Comparison of ENCODE assay signal across 11 cellular contexts in the genomic region with DNA sequence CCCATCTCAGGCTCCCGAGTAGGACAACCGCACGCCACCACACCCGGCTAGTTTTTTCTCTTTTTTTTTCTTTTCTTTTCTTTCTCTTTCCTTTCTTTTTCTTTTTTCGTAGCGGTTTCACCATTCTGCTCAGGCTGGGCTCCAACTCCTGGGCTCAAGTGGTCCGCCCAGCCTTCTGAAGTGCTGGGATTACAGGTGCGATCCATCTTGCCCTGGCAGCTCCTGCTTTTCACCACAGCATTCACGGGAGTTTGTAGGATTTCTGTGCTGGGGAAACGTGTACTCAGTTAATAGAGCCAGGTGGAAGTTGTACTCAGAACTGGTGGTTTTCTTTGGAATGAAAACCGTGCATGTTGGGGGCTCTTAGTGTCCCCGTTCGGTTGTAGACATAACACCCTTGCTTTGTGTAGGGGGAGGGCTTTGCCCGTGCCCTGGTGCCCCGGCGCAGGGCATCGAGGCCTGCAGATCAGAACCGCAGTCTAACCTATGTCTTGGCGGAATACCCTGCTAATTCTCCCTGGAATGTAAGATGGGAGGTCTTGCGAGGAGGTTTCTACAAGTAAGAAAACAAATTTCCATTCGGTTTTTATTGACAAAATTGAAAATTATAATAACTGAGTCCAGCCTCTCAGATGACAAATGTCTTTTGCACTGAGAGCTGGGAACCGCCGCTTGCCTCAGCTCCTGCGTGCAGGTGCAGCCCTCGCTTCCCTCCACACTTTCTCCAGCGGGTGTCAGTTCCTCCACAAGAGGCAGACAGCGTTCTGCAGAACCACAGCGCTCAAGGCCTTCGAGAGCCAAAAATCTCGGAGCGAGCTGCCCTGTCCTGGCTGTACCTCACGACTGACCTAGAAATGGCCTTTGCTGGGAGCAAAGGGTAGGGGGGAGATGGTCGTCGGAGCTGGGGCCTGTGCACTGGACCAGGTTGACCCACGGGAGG. TPM values are rescaled to one million over a fixed set of nuclear protein-coding genes. Genes with fewer than 3 reads are reported as not detected.
DNase-seq lines count a peak whose midpoint lies in the region; ATAC-seq and TF ChIP-seq lines count a peak whose summit lies in the region.
"Not testable (repeated sequence)": the region's sequence is repeated elsewhere in the genome, so short reads cannot be mapped to it uniquely, and the experiment has no call there.
"Had no signal": no experiment of that assay in that cellular context is flagged by ENCODE, and none has a peak within 500 bp of the region (broad histone marks: within the 10 kb centered on the region; RNA-seq: fewer than 3 reads in every experiment).

No MANE protein-coding gene starts in this region.

- POLR2A ChIA-PET in OCI-LY7 (lab: Charles Lee): not testable (repeated sequence)

- not testable (repeated sequence) for H3K9me2 ChIP-seq in OCI-LY7 (ENCODE audit: insufficient read depth, low read length)

- peak overlapping the region; percentile 64; the same call in 1 of the 2 replicates for H3K4me2 ChIP-seq in OCI-LY7 (ENCODE audit: low read length)
- H3K4me2 ChIP-seq in smooth muscle cell: not testable (repeated sequence)

- peak overlapping the region; percentile 90 to 98 (median 97) for H3K27ac Mint-ChIP-seq in CD14-positive monocyte
- H3K27ac Mint-ChIP-seq in central memory CD8-positive, alpha-beta T cell (ENCODE audit: low read depth): peak overlapping the region; percentile 99

- H3K36me3 ChIP-seq in OCI-LY7 (ENCODE audit: insufficient read depth, low read length); left lung; smooth muscle cell (ENCODE audit: low read depth): not testable (repeated sequence)

- CTCF ChIA-PET in OCI-LY7 (lab: Charles Lee; ENCODE audit: unreplicated experiment): not testable (repeated sequence)

- not testable (repeated sequence) for BruUV-seq in OCI-LY7 (replicated peaks; lab: Mats Ljungman, UMichigan)

- not testable (repeated sequence) for DNase-seq in CD14-positive monocyte (ENCODE audit: low spot score); OCI-LY7 (ENCODE audit: low spot score); central memory CD8-positive, alpha-beta T cell (ENCODE audit: low spot score in 2 of 2); left lung; smooth muscle cell (lab: John Stamatoyannopoulos, UW; ENCODE audit: unreplicated experiment)
- peak; percentile 32 for DNase-seq in activated T-cell treated with anti-CD3 and anti-CD28 coated beads, Interleukin-2, amount 50 U/mL, for 1 hour

- not testable (repeated sequence) for H3F3A ChIP-seq in smooth muscle cell (ENCODE audit: low read depth)

- not testable (repeated sequence) for H2AFZ ChIP-seq in OCI-LY7 (ENCODE audit: low read length); smooth muscle cell (ENCODE audit: low read depth)

- H3K4me1 ChIP-seq in OCI-LY7 (ENCODE audit: insufficient read depth, low read length, poor library complexity, severe bottlenecking); left lung; smooth muscle cell (ENCODE audit: low read depth): not testable (repeated sequence)

- H3K4me3 ChIP-seq in OCI-LY7 (ENCODE audit: low read depth, low read length, poor library complexity, severe bottlenecking) (peak overlapping the region; percentile 65), left lung (peak overlapping the region in 1 of 2 donors; percentile 39), smooth muscle cell (peak overlapping the region; percentile 21)

- intact Hi-C loops in CD14-positive monocyte (cut with micrococcal nuclease); OCI-LY7 (cut with micrococcal nuclease; ENCODE audit: unreplicated experiment); left lung (cut with DNase I): not testable (repeated sequence)

- H3K4me1 Mint-ChIP-seq in CD14-positive monocyte: not testable (repeated sequence)
- H3K4me1 Mint-ChIP-seq in central memory CD8-positive, alpha-beta T cell: peaks cover 11% of the 10 kb centered on the region

- not testable (repeated sequence) for H4K20me1 ChIP-seq in OCI-LY7 (ENCODE audit: insufficient read depth, low read length); smooth muscle cell (ENCODE audit: low read depth)

- not testable (repeated sequence) for H3K9ac ChIP-seq in smooth muscle cell (ENCODE audit: low read depth)

- WGBS in smooth muscle cell (ENCODE audit: low lambda C conversion rate): 43% methylated on average over 21 of the region's 35 CpGs

- not testable (repeated sequence) for H3K27me3 ChIP-seq in left lung; smooth muscle cell (ENCODE audit: low read depth)

- not testable (repeated sequence) for H3K9me3 ChIP-seq in OCI-LY7 (ENCODE audit: low read length); left lung; smooth muscle cell (replicated peaks; ENCODE audit: low read depth)

- not testable (repeated sequence) for H3K36me3 Mint-ChIP-seq in CD14-positive monocyte
- peaks cover 16% of the 10 kb centered on the region for H3K36me3 Mint-ChIP-seq in central memory CD8-positive, alpha-beta T cell (ENCODE audit: insufficient read depth)

- H3K27ac ChIP-seq in OCI-LY7 (ENCODE audit: low read depth, low read length, poor library complexity, severe bottlenecking): peak overlapping the region; percentile 79
- peak overlapping the region in 1 of 2 donors; percentile 74 for H3K27ac ChIP-seq in left lung
- not testable (repeated sequence) for H3K27ac ChIP-seq in smooth muscle cell (ENCODE audit: low read depth)

- TF ChIP-seq CTCF in CD14-positive monocyte (IDR thresholded peaks at IDR 0.05); OCI-LY7 (conservative IDR thresholded peaks at IDR 0.05; ENCODE audit: low read length); left lung (IDR thresholded peaks at IDR 0.05); smooth muscle cell (IDR thresholded peaks at IDR 0.05; ENCODE audit: borderline replicate concordance, insufficient read depth, poor library complexity, severe bottlenecking): not testable (repeated sequence)

- ATAC-seq in GM21390 (IDR thresholded peaks at IDR 0.05; ENCODE audit: unreplicated experiment) (peak; percentile 6), HG03097 (IDR thresholded peaks at IDR 0.05; ENCODE audit: low FRiP score, unreplicated experiment) (peak; percentile 28), left lung (peak; percentile 56)
- ATAC-seq in central memory CD8-positive, alpha-beta T cell (replicated peaks; ENCODE audit: extremely low read depth, poor library complexity, severe bottlenecking): peak; percentile 21

- H3K4me3 Mint-ChIP-seq in CD14-positive monocyte: peak overlapping the region; percentile 76 to 86
- peak overlapping the region; percentile 95 for H3K4me3 Mint-ChIP-seq in central memory CD8-positive, alpha-beta T cell

- H3K79me2 ChIP-seq in OCI-LY7 (ENCODE audit: insufficient read depth, low read depth, low read length); smooth muscle cell (ENCODE audit: low read depth): not testable (repeated sequence)

- not testable (repeated sequence) for H3K9me3 Mint-ChIP-seq in CD14-positive monocyte; central memory CD8-positive, alpha-beta T cell

- H3K27me3 Mint-ChIP-seq in CD14-positive monocyte (ENCODE audit: low read depth in 3 of 3); central memory CD8-positive, alpha-beta T cell: not testable (repeated sequence)

RNA-seq across cellular contexts. Expression of a gene that starts 40.4 kb away (rescaled TPM):
- polyA plus RNA-seq in CD14-positive monocyte (not detected), smooth muscle cell (0.12 TPM in 1 of 2 replicates, not detected in the other)
- not detected in 2 replicates for total RNA-seq in OCI-LY7 (2014; rRNA removed; shearing (Covaris generic))
- total RNA-seq in OCI-LY7 (2022) (not detected in 2 replicates), left lung (under 1 TPM in 1 of 2 donors, not detected in 1; 0.24 TPM), smooth muscle cell (not detected in 2 replicates)
- total RNA-seq: cardiac muscle cell, NCI-H460, RPMI7951 had no signal
- polyA plus RNA-seq: cardiac muscle cell had no signal

Comparison
In these comparisons a context has a peak if more than half of its experiments do, and no peak if none do; other contexts are left out.
1. ATAC-seq: peak in every context shown above with its lines; median percentile 56 in left lung; 28 in HG03097; 21 in central memory CD8-positive, alpha-beta T cell; 6 in GM21390.